ENCODE assay signal across 12 cellular contexts in genomic region chr3:185561374-185561943, GRCh38. TPM values are rescaled to one million over a fixed set of nuclear protein-coding genes. Genes with fewer than 3 reads are reported as not detected.
DNase-seq lines count a peak whose midpoint lies in the region; ATAC-seq and TF ChIP-seq lines count a peak whose summit lies in the region.
"Had no signal": no experiment of that assay in that cellular context is flagged by ENCODE, and none has a peak within 500 bp of the region (broad histone marks: within the 10 kb centered on the region; RNA-seq: fewer than 3 reads in every experiment).

No MANE protein-coding gene starts in this region.

- no peaks in the 10 kb centered on the region for H3K36me3 Mint-ChIP-seq in stimulated activated memory B cell treated with anti-CD40 and anti-IgM and Interleukin-4, amounts not matched to agents 10 μg/mL and 1 μg/mL and 100 μg/mL, for 72 hours

- no peaks in the 10 kb centered on the region for H3K9me3 Mint-ChIP-seq in stimulated activated memory B cell treated with anti-CD40 and anti-IgM and Interleukin-4, amounts not matched to agents 10 μg/mL and 1 μg/mL and 100 μg/mL, for 72 hours

- H3K9me3 ChIP-seq in right lobe of liver = no peaks in the 10 kb centered on the region
- H3K9me3 ChIP-seq: breast epithelium had no signal

- H3K27ac Mint-ChIP-seq in stimulated activated memory B cell treated with anti-CD40 and anti-IgM and Interleukin-4, amounts not matched to agents 10 μg/mL and 1 μg/mL and 100 μg/mL, for 72 hours = no peak overlapping the region

- peaks cover 0 to 2% (median 0%) of the 10 kb centered on the region in 4 donors for H3K4me1 ChIP-seq in right lobe of liver
- H3K4me1 ChIP-seq: breast epithelium had no signal

- no peak overlapping the region for H3K4me3 ChIP-seq in right lobe of liver
- H3K4me3 ChIP-seq: breast epithelium had no signal

- DNase-seq in NCI-H524 (lab: John Stamatoyannopoulos, UW) (peak; percentile 29 to 54), NCI-H524 treated with DMSO at 0.1 percent for 48 hours (lab: John Stamatoyannopoulos, UW) (no peak), UCSD-AML1 (lab: John Stamatoyannopoulos, UW; ENCODE audit: unreplicated experiment) (peak; percentile 68), right lobe of liver (no peak), hepatic stellate cell (ENCODE audit: low spot score) (no peak), cerebellum (ENCODE audit: low spot score) (no peak)
- DNase-seq in stimulated activated naive CD8-positive, alpha-beta T cell treated with anti-CD3 and anti-CD28 coated beads, Interleukin-15, Interleukin-2, amounts not matched to agents 100 U/mL and 50 U/mL, for 24 hours = no peak
- DNase-seq: 8988T, NCI-H1436 treated with DMSO at 0.1 percent for 48 hours had no signal

- 75% methylated on average over 6 of the region's 8 CpGs for WGBS in right lobe of liver (ENCODE audit: insufficient coverage, low coverage, low lambda C conversion rate, missing lambda C conversion rate)

- H3K4me3 Mint-ChIP-seq in stimulated activated memory B cell treated with anti-CD40 and anti-IgM and Interleukin-4, amounts not matched to agents 10 μg/mL and 1 μg/mL and 100 μg/mL, for 72 hours = no peak overlapping the region

- intact Hi-C loops in right lobe of liver (cut with DNase I) = no loop called here

- no peak overlapping the region for H3K27ac ChIP-seq in right lobe of liver
- H3K27ac ChIP-seq: breast epithelium had no signal

- peaks cover 16% of the 10 kb centered on the region for H3K27me3 Mint-ChIP-seq in stimulated activated memory B cell treated with anti-CD40 and anti-IgM and Interleukin-4, amounts not matched to agents 10 μg/mL and 1 μg/mL and 100 μg/mL, for 72 hours

- no peaks in the 10 kb centered on the region for H3K36me3 ChIP-seq in right lobe of liver
- H3K36me3 ChIP-seq: breast epithelium had no signal

- no peak for TF ChIP-seq CTCF in right lobe of liver (IDR thresholded peaks at IDR 0.05)

- ATAC-seq in right lobe of liver = peak; percentile 17 to 43 (median 26)
- peak; percentile 52 for ATAC-seq in stimulated activated naive CD8-positive, alpha-beta T cell treated with anti-CD3 and anti-CD28 coated beads, Interleukin-15, Interleukin-2, amounts not matched to agents 100 U/mL and 50 U/mL, for 24 hours
- ATAC-seq in stimulated activated memory B cell treated with anti-CD40 and anti-IgM and Interleukin-4, amounts not matched to agents 10 μg/mL and 1 μg/mL and 100 μg/mL, for 72 hours = no peak
- ATAC-seq: esophagus mucosa had no signal

- H3K4me1 Mint-ChIP-seq in stimulated activated memory B cell treated with anti-CD40 and anti-IgM and Interleukin-4, amounts not matched to agents 10 μg/mL and 1 μg/mL and 100 μg/mL, for 72 hours = peaks cover 11% of the 10 kb centered on the region

- TF ChIP-seq POLR2A in right lobe of liver (IDR thresholded peaks at IDR 0.05) = no peak

- no peaks in the 10 kb centered on the region for H3K27me3 ChIP-seq in right lobe of liver
- H3K27me3 ChIP-seq: breast epithelium had no signal

RNA-seq across cellular contexts. Expression of gene LIPH, which starts 9.1 kb away (rescaled TPM):
- total RNA-seq in right lobe of liver = 1 to 10 TPM in 2 of 6 experiments, under 1 TPM in 3, not detected in 1; 0.07 to 1.4 (median 0.24) TPM
- not detected for total RNA-seq in cerebellum

RNA-seq across cellular contexts. Expression of gene SENP2, which starts 24.6 kb away (rescaled TPM):
- total RNA-seq in right lobe of liver (10 to 100 TPM in 4 of 6 experiments, 1 to 10 TPM in 2; 7.8 to 26.8 (median 17.8) TPM), cerebellum (45.7 TPM)

Comparison
In these comparisons a context has a peak if more than half of its experiments do, and no peak if none do; other contexts are left out.
1. DNase-seq: peak in NCI-H524 (2 of 2) and UCSD-AML1 (single experiment); none in NCI-H524 treated with DMSO at 0.1 percent for 48 hours (single experiment), right lobe of liver (0 of 3), stimulated activated naive CD8-positive, alpha-beta T cell treated with anti-CD3 and anti-CD28 coated beads, Interleukin-15, Interleukin-2, amounts not matched to agents 100 U/mL and 50 U/mL, for 24 hours (single experiment), hepatic stellate cell (single experiment) and cerebellum (single experiment).